24 cellular contexts compared by ENCODE assay signal in the genomic region with DNA sequence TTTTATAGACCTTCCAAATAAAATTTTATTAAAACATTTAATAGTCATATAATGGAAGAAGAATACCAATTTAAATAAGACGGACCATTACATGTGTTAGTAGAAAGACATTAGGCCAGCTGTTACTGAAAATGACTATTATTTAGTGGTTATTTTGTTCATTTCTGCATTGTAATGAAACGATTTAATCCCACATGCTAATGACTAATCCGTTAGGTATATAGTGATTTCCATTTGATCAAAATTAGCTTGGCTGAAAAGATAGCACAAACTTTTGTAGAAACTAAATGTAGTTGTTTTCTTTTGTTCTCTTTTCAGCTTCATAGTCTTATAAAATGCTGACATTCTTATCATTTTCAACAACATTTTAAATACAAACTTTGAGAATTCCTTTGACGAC.
DNase-seq lines count a peak whose midpoint lies in the region; ATAC-seq and TF ChIP-seq lines count a peak whose summit lies in the region.
"Had no signal": no experiment of that assay in that cellular context is flagged by ENCODE, and none has a peak within 500 bp of the region (broad histone marks: within the 10 kb centered on the region; RNA-seq: fewer than 3 reads in every experiment).

No MANE protein-coding gene starts in this region.

- peaks cover 52% of the 10 kb centered on the region for H3K4me1 ChIP-seq in osteoblast (ENCODE audit: insufficient read depth, low read length)
- H3K4me1 ChIP-seq in ovary (ENCODE audit: insufficient read depth): no peaks in the 10 kb centered on the region

- H4K20me1 ChIP-seq in osteoblast (ENCODE audit: insufficient read depth, low read length): no peaks in the 10 kb centered on the region
- H4K20me1 ChIP-seq: BLaER1 treated with 17β-estradiol and CSF1 and Interleukin-3, amounts not matched to agents 10 nM and 100 nM had no signal

- intact Hi-C loops in ovary (cut with DNase I): no loop called here

- H3K27me3 ChIP-seq in osteoblast (ENCODE audit: insufficient read depth, low read length) (no peaks in the 10 kb centered on the region), ovary (no peaks in the 10 kb centered on the region)
- H3K27me3 ChIP-seq: BLaER1 treated with 17β-estradiol and CSF1 and Interleukin-3, amounts not matched to agents 10 nM and 100 nM; MG63 had no signal

- no peak for TF ChIP-seq POLR2A in ovary (IDR thresholded peaks at IDR 0.05)

- H3K4me3 ChIP-seq in astrocyte of the spinal cord (ENCODE audit: low read depth, low read length): no peak overlapping the region
- H3K4me3 ChIP-seq in osteoblast (ENCODE audit: insufficient read depth, low read length): no peak overlapping the region
- no peak overlapping the region for H3K4me3 ChIP-seq in ovary
- H3K4me3 ChIP-seq: BLaER1 treated with 17β-estradiol and CSF1 and Interleukin-3, amounts not matched to agents 10 nM and 100 nM; K562; MG63 had no signal

- TF ChIP-seq EP300 in ovary (IDR thresholded peaks at IDR 0.05): no peak

- in situ Hi-C loops in astrocyte of the spinal cord (cut with HindIII; ENCODE audit: low sequenced_read_pairs): no loop called here

- H2AFZ ChIP-seq in osteoblast (ENCODE audit: low read length): no peak overlapping the region

- H3K79me2 ChIP-seq in osteoblast (ENCODE audit: insufficient read depth, low read length): no peaks in the 10 kb centered on the region

- WGBS in ovary, 3 donors: 54 to 76% (median 55%) methylated on average over 4 of the region's 4 CpGs

- H3K36me3 ChIP-seq in osteoblast (ENCODE audit: insufficient read depth, low read length): no peaks in the 10 kb centered on the region
- H3K36me3 ChIP-seq in ovary: no peaks in the 10 kb centered on the region
- H3K36me3 ChIP-seq: BLaER1 treated with 17β-estradiol and CSF1 and Interleukin-3, amounts not matched to agents 10 nM and 100 nM; MG63 had no signal

- H3K27ac ChIP-seq in osteoblast (ENCODE audit: low read depth, low read length) (peak overlapping the region; percentile 96), ovary (no peak overlapping the region)
- H3K27ac ChIP-seq: BLaER1 treated with 17β-estradiol and CSF1 and Interleukin-3, amounts not matched to agents 10 nM and 100 nM had no signal

- no peak for ATAC-seq in HG02678 (IDR thresholded peaks at IDR 0.05; ENCODE audit: unreplicated experiment)
- ATAC-seq: HepG2, K562 had no signal

- H3K9me3 ChIP-seq in osteoblast (ENCODE audit: low read depth, low read length) (no peaks in the 10 kb centered on the region), ovary (no peaks in the 10 kb centered on the region)
- H3K9me3 ChIP-seq: MG63 had no signal

- no peak for TF ChIP-seq CTCF in astrocyte of the spinal cord (IDR thresholded peaks at IDR 0.05; ENCODE audit: low read depth, low read length)
- TF ChIP-seq CTCF in osteoblast (IDR thresholded peaks at IDR 0.05; ENCODE audit: extremely low read depth, low read depth, low read length): no peak
- TF ChIP-seq CTCF in ovary (IDR thresholded peaks at IDR 0.05): no peak

- peak; percentile 45 for DNase-seq in EH (ENCODE audit: low read depth)
- peak; percentile 32 for DNase-seq in LHCN-M2 (ENCODE audit: low read depth)
- peak; percentile 28 for DNase-seq in astrocyte of the spinal cord (ENCODE audit: low read depth, low spot score)
- DNase-seq in osteoblast (ENCODE audit: insufficient read length, low spot score, missing footprints): no peak
- DNase-seq in ovary: no peak
- no peak for DNase-seq in T1000 (lab: John Stamatoyannopoulos, UW)
- DNase-seq in NOMO-1 treated with DMSO at 0.1 percent for 48 hours (lab: John Stamatoyannopoulos, UW; ENCODE audit: unreplicated experiment): no peak
- DNase-seq: AML-193; CD4-positive, alpha-beta T cell; EL; GDM1; Kasumi-1; MG63; NCI-H1105 treated with DMSO at 0.1 percent for 48 hours; NCI-H146; NCI-H1930; NCI-H446; NCI-H524 treated with DMSO at 0.1 percent for 48 hours; Right ventricle myocardium superior; RPMI8226 had no signal

- H3K4me2 ChIP-seq in osteoblast (ENCODE audit: insufficient read depth, low read length): no peak overlapping the region
- H3K4me2 ChIP-seq: BLaER1 treated with 17β-estradiol and CSF1 and Interleukin-3, amounts not matched to agents 10 nM and 100 nM had no signal

Comparison
In these comparisons a context has a peak if more than half of its experiments do, and no peak if none do; other contexts are left out.
1. DNase-seq: peak in EH (single experiment), LHCN-M2 (single experiment) and astrocyte of the spinal cord (single experiment); none in osteoblast (single experiment), ovary (0 of 5), T1000 (single experiment) and NOMO-1 treated with DMSO at 0.1 percent for 48 hours (single experiment).